1 cellular context compared by ENCODE assay signal in genomic region chr6:31271641-31272357, GRCh38.
TF ChIP-seq lines count a peak whose summit lies in the region.

Gene HLA-C, minus strand, starts transcription at chr6:31272092. Its CDS starts 21 bp downstream, at chr6:31272071.

TF ChIP-seq in HepG2, 621 proteins besides CTCF, POLR2A, EP300 and RAD21 (continued from another document):
- TF ChIP-seq PATZ1 (CRISPR knock-in tag; IDR thresholded peaks at IDR 0.05) (no peak), ZNF460 (CRISPR knock-in tag; IDR thresholded peaks at IDR 0.05; ENCODE audit: borderline replicate concordance) (no peak), ZNF619 (CRISPR knock-in tag; IDR thresholded peaks at IDR 0.05) (no peak), NFYC (CRISPR knock-in tag; IDR thresholded peaks at IDR 0.05) (peak; percentile 79), HOXA3 (CRISPR knock-in tag; IDR thresholded peaks at IDR 0.05) (0 out of 2 replicates have a peak, but pooled peaks have one; percentile 29), MIXL1 (CRISPR knock-in tag; IDR thresholded peaks at IDR 0.05) (no peak), ZNF501 (CRISPR knock-in tag; IDR thresholded peaks at IDR 0.05) (peak; percentile 51; the same call in 1 of the 2 replicates), PCBP1 (IDR thresholded peaks at IDR 0.05; ENCODE audit: borderline replicate concordance, low read depth, low read length) (no peak), ZNF512B (CRISPR knock-in tag; IDR thresholded peaks at IDR 0.05; ENCODE audit: borderline replicate concordance) (no peak), ZMAT5 (CRISPR knock-in tag; IDR thresholded peaks at IDR 0.05; ENCODE audit: borderline replicate concordance, low read depth) (no peak), ZNF292 (CRISPR knock-in tag; IDR thresholded peaks at IDR 0.05; ENCODE audit: borderline replicate concordance, low read depth) (no peak), ATF1 (CRISPR knock-in tag; IDR thresholded peaks at IDR 0.05) (peak; percentile 77), HMG20B (CRISPR knock-in tag; conservative IDR thresholded peaks at IDR 0.05) (no peak), GTF3A (CRISPR knock-in tag; conservative IDR thresholded peaks at IDR 0.05) (no peak), HNF4G (IDR thresholded peaks at IDR 0.05; ENCODE audit: borderline replicate concordance, low read depth, low read length) (no peak), HNF4G (CRISPR knock-in tag; IDR thresholded peaks at IDR 0.05; ENCODE audit: borderline replicate concordance, low read depth) (no peak), RXRB (CRISPR knock-in tag; IDR thresholded peaks at IDR 0.05; ENCODE audit: borderline replicate concordance) (no peak), HNRNPLL (IDR thresholded peaks at IDR 0.05; ENCODE audit: low read depth, low read length, poor library complexity, severe bottlenecking) (peak; percentile 65), EED (CRISPR knock-in tag; IDR thresholded peaks at IDR 0.05) (no peak)
